9 cellular contexts compared by ENCODE assay signal in genomic region chr5:20678814-20679298, GRCh38.
DNase-seq lines count a peak whose midpoint lies in the region; ATAC-seq and TF ChIP-seq lines count a peak whose summit lies in the region.
"Had no signal": no experiment of that assay in that cellular context is flagged by ENCODE, and none has a peak within 500 bp of the region (broad histone marks: within the 10 kb centered on the region; RNA-seq: fewer than 3 reads in every experiment).

No MANE protein-coding gene starts in this region.

- H3K4me3 ChIP-seq in MG63 (no peak overlapping the region), coronary artery (no peak overlapping the region)

- H3K36me3 ChIP-seq in MG63, result no peaks in the 10 kb centered on the region

- H3K27me3 ChIP-seq in MG63, result no peaks in the 10 kb centered on the region

- H3K9me3 ChIP-seq in MG63, result no peaks in the 10 kb centered on the region

- DNase-seq in MG63 (peak; percentile 77), astrocyte of the hippocampus (ENCODE audit: low read depth, low spot score) (peak; percentile 47), non-pigmented ciliary epithelial cell (ENCODE audit: low read depth) (peak; percentile 80), coronary artery (ENCODE audit: low spot score) (no peak), hippocampal formation (lab: John Stamatoyannopoulos, UW) (no peak)
- DNase-seq: NK-92 treated with Interleukin-12 subunit alpha and Interleukin-12 subunit beta, amount 100 ng/mL, for 24 hours had no signal

- H3K27ac ChIP-seq in coronary artery, result no peak overlapping the region

- peak; percentile 31 for ATAC-seq in GM21619 (IDR thresholded peaks at IDR 0.05; ENCODE audit: unreplicated experiment)
- no peak for ATAC-seq in HG02759 (IDR thresholded peaks at IDR 0.05; ENCODE audit: unreplicated experiment)
- ATAC-seq in HG03457 (IDR thresholded peaks at IDR 0.05; ENCODE audit: unreplicated experiment), result no peak

- TF ChIP-seq CTCF in coronary artery (IDR thresholded peaks at IDR 0.05), result no peak

Comparison
In these comparisons a context has a peak if more than half of its experiments do, and no peak if none do; other contexts are left out.
1. DNase-seq: peak in MG63 (single experiment), astrocyte of the hippocampus (single experiment) and non-pigmented ciliary epithelial cell (single experiment); none in coronary artery (single experiment) and hippocampal formation (0 of 2).